18 cellular contexts compared by ENCODE assay signal in the genomic region with DNA sequence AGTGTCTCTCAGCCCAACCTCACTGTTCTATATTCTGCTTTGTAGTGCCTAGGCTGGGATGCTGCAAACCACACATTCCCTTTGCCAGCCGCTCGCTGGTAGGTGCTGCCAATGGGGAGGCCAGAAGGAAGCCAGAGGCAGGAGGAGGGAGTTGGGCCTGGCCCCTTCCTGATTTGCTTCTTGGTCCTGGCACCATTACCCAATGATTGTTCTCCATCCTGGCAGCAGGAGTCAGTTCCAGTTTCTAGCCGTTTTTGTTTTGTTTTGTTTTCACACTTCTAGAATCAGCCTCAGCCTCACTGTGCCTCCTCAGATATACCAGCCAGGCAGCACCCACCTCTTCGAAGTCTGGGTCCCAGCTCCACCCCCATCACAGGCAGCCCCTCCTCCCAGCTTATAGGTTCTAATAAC. TPM values are rescaled to one million over a fixed set of nuclear protein-coding genes. Genes with fewer than 3 reads are reported as not detected.
DNase-seq lines count a peak whose midpoint lies in the region; ATAC-seq and TF ChIP-seq lines count a peak whose summit lies in the region.
"Had no signal": no experiment of that assay in that cellular context is flagged by ENCODE, and none has a peak within 500 bp of the region (broad histone marks: within the 10 kb centered on the region; RNA-seq: fewer than 3 reads in every experiment).

No MANE protein-coding gene starts in this region.

- H3K9ac ChIP-seq in colonic mucosa (ENCODE audit: low read depth in 2 of 2, low read length in 2 of 2) = no peak overlapping the region

- peaks cover 24% of the 10 kb centered on the region for H3K4me1 Mint-ChIP-seq in WTC11
- peaks cover 35% of the 10 kb centered on the region for H3K4me1 Mint-ChIP-seq in nephron

- H3K36me3 Mint-ChIP-seq in WTC11 (no peaks in the 10 kb centered on the region), nephron (ENCODE audit: low read depth) (no peaks in the 10 kb centered on the region)

- H3K9me3 ChIP-seq in colonic mucosa = no peaks in the 10 kb centered on the region
- H3K9me3 ChIP-seq: body of pancreas, right atrium auricular region had no signal

- H3K4me3 Mint-ChIP-seq in WTC11 (no peak overlapping the region), nephron (no peak overlapping the region)
- H3K4me3 Mint-ChIP-seq: T-helper 2 cell treated with Interferon-gamma antibody and Interleukin-4, amounts not matched to agents 5 μg/mL and 100 μg/mL, for 36 hours had no signal

- H3K4me3 ChIP-seq in colonic mucosa (no peak overlapping the region), foreskin fibroblast (ENCODE audit: low read depth in 1 of 2, low read length in 2 of 2) (no peak overlapping the region)
- H3K4me3 ChIP-seq: body of pancreas, right atrium auricular region had no signal

- DNase-seq in GM03348 (ENCODE audit: low spot score) = peak; percentile 54
- peak; percentile 7 for DNase-seq in M059J (ENCODE audit: low read depth)
- DNase-seq in WTC11 (ENCODE audit: low spot score) = no peak
- no peak for DNase-seq in NK-92 treated with Interleukin-12 subunit alpha and Interleukin-12 subunit beta, amount 100 ng/mL, for 24 hours (lab: John Stamatoyannopoulos, UW)
- DNase-seq in colonic mucosa = no peak
- DNase-seq in foreskin fibroblast = no peak
- DNase-seq: activated effector memory CD4-positive, alpha-beta T cell treated with anti-CD3 and anti-CD28 coated beads, Interleukin-2, amount 50 U/mL, for 16 hours; body of pancreas; glutamatergic neuron; kidney; NCI-H2081 treated with DMSO at 0.1 percent for 48 hours; RPMI8226; stimulated activated CD4-positive, alpha-beta T cell treated with anti-CD3 and anti-CD28 coated beads, Interleukin-4, amount 100 ng/mL, for 1 hour; stimulated activated naive CD4-positive, alpha-beta T cell had no signal

- H3K9me3 Mint-ChIP-seq in WTC11 = no peaks in the 10 kb centered on the region
- no peaks in the 10 kb centered on the region for H3K9me3 Mint-ChIP-seq in nephron
- H3K9me3 Mint-ChIP-seq: T-helper 2 cell treated with Interferon-gamma antibody and Interleukin-4, amounts not matched to agents 5 μg/mL and 100 μg/mL, for 36 hours had no signal

- no peaks in the 10 kb centered on the region for H3K4me1 ChIP-seq in colonic mucosa
- H3K4me1 ChIP-seq: body of pancreas had no signal

- CTCF ChIA-PET in WTC11 (lab: Charles Lee) = interaction anchor here (1.3 to 2.9 kb wide), 5 partner anchors 14 to 254 kb away, joined by 4 to 34 read pairs (median 6); no protein-coding TSS in a partner anchor

- no peaks in the 10 kb centered on the region for H3K36me3 ChIP-seq in colonic mucosa
- H3K36me3 ChIP-seq: right atrium auricular region had no signal

- POLR2A ChIA-PET in WTC11 (lab: Charles Lee) = no interaction called here

- H3K27ac ChIP-seq in colonic mucosa = no peak overlapping the region
- H3K27ac ChIP-seq: body of pancreas, right atrium auricular region had no signal

- H3K27ac Mint-ChIP-seq in WTC11 = no peak overlapping the region
- H3K27ac Mint-ChIP-seq in nephron = peak overlapping the region in 2 of 3 experiments; percentile 11 to 36
- H3K27ac Mint-ChIP-seq: T-helper 2 cell treated with Interferon-gamma antibody and Interleukin-4, amounts not matched to agents 5 μg/mL and 100 μg/mL, for 36 hours had no signal

- intact Hi-C loops in colonic mucosa (cut with DNase I) = no loop called here

- TF ChIP-seq CTCF in WTC11 (IDR thresholded peaks at IDR 0.05) (no peak), nephron (IDR thresholded peaks at IDR 0.05; ENCODE audit: unreplicated experiment in 3 of 3) (no peak), colonic mucosa (IDR thresholded peaks at IDR 0.05) (no peak), foreskin fibroblast (IDR thresholded peaks at IDR 0.05; ENCODE audit: low read depth, low read length) (no peak)

- H3K27me3 Mint-ChIP-seq in WTC11 (ENCODE audit: low read depth) (no peaks in the 10 kb centered on the region; the same call in 1 of the 2 replicates), nephron (ENCODE audit: low read depth) (peaks cover 10% of the 10 kb centered on the region)

- no peaks in the 10 kb centered on the region for H3K27me3 ChIP-seq in colonic mucosa
- H3K27me3 ChIP-seq: body of pancreas, right atrium auricular region had no signal

- ATAC-seq in WTC11 (peak; percentile 26), HG02610 (IDR thresholded peaks at IDR 0.05; ENCODE audit: unreplicated experiment) (no peak)
- ATAC-seq: body of pancreas had no signal

TF ChIP-seq in WTC11, 78 proteins besides CTCF, POLR2A, EP300 and RAD21 (continues in another document):
- no peak for TF ChIP-seq CREB1 (CRISPR knock-in tag; IDR thresholded peaks at IDR 0.05)
- TF ChIP-seq NR3C1 (CRISPR knock-in tag; conservative IDR thresholded peaks at IDR 0.05; ENCODE audit: low read depth) = no peak
- TF ChIP-seq KAT7 (CRISPR knock-in tag; IDR thresholded peaks at IDR 0.05; ENCODE audit: borderline replicate concordance) = no peak
- TF ChIP-seq GRHL2 (CRISPR knock-in tag; IDR thresholded peaks at IDR 0.05; ENCODE audit: insufficient replicate concordance, severe bottlenecking) = no peak
- TF ChIP-seq, protein P1, sequence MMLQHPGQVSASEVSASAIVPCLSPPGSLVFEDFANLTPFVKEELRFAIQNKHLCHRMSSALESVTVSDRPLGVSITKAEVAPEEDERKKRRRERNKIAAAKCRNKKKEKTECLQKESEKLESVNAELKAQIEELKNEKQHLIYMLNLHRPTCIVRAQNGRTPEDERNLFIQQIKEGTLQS (CRISPR knock-in tag; conservative IDR thresholded peaks at IDR 0.05) = no peak
- no peak for TF ChIP-seq NFYB (CRISPR knock-in tag; conservative IDR thresholded peaks at IDR 0.05; ENCODE audit: low read depth)
- no peak for TF ChIP-seq FOXP1 (CRISPR knock-in tag; IDR thresholded peaks at IDR 0.05; ENCODE audit: borderline replicate concordance)
- no peak for TF ChIP-seq FOXK1 (CRISPR knock-in tag; IDR thresholded peaks at IDR 0.05)
- TF ChIP-seq JAZF1 (CRISPR knock-in tag; IDR thresholded peaks at IDR 0.05) = no peak
- TF ChIP-seq, protein P2, sequence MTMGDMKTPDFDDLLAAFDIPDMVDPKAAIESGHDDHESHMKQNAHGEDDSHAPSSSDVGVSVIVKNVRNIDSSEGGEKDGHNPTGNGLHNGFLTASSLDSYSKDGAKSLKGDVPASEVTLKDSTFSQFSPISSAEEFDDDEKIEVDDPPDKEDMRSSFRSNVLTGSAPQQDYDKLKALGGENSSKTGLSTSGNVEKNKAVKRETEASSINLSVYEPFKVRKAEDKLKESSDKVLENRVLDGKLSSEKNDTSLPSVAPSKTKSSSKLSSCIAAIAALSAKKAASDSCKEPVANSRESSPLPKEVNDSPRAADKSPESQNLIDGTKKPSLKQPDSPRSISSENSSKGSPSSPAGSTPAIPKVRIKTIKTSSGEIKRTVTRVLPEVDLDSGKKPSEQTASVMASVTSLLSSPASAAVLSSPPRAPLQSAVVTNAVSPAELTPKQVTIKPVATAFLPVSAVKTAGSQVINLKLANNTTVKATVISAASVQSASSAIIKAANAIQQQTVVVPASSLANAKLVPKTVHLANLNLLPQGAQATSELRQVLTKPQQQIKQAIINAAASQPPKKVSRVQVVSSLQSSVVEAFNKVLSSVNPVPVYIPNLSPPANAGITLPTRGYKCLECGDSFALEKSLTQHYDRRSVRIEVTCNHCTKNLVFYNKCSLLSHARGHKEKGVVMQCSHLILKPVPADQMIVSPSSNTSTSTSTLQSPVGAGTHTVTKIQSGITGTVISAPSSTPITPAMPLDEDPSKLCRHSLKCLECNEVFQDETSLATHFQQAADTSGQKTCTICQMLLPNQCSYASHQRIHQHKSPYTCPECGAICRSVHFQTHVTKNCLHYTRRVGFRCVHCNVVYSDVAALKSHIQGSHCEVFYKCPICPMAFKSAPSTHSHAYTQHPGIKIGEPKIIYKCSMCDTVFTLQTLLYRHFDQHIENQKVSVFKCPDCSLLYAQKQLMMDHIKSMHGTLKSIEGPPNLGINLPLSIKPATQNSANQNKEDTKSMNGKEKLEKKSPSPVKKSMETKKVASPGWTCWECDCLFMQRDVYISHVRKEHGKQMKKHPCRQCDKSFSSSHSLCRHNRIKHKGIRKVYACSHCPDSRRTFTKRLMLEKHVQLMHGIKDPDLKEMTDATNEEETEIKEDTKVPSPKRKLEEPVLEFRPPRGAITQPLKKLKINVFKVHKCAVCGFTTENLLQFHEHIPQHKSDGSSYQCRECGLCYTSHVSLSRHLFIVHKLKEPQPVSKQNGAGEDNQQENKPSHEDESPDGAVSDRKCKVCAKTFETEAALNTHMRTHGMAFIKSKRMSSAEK (CRISPR knock-in tag; IDR thresholded peaks at IDR 0.05; ENCODE audit: borderline replicate concordance) = no peak
- TF ChIP-seq NFE2L1 (CRISPR knock-in tag; IDR thresholded peaks at IDR 0.05) = no peak
- TF ChIP-seq NR2C2 (CRISPR knock-in tag; IDR thresholded peaks at IDR 0.05) = no peak
- no peak for TF ChIP-seq OVOL2 (CRISPR knock-in tag; IDR thresholded peaks at IDR 0.05; ENCODE audit: borderline replicate concordance)
- TF ChIP-seq ESRRA (CRISPR knock-in tag; IDR thresholded peaks at IDR 0.05; ENCODE audit: borderline replicate concordance) = no peak
- TF ChIP-seq, protein P3, sequence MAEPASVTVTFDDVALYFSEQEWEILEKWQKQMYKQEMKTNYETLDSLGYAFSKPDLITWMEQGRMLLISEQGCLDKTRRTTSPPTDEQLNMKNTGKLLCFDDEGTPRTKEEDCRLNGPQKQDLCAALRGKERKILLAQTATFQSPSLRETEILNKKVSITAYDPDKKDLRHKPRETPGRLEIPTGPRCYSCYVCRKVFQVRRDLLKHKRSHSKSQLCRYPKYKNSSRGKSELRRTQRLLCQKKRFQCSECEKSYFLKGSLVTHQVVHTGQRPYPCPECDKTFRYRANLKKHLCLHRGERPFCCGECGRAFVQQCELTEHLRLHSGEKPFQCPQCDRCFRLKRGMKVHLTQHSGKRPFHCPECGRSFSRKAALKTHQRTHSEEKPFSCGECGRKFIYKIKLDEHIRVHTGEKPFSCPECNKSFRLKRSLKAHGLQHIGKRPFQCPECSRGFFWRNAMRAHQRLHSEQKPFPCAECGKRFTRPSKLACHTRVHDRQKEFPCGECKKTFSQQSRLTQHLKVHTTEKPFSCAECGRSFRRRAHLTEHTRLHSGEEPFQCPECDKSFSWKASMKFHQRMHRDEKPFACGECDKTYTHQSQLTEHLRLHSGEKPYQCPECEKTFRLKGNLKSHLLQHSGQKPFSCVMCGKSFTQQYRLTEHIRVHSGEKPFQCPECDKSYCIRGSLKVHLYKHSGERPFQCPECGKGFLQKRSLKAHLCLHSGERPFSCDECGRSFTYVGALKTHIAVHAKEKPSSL (CRISPR knock-in tag; conservative IDR thresholded peaks at IDR 0.05) = no peak
- TF ChIP-seq MXD4 (CRISPR knock-in tag; IDR thresholded peaks at IDR 0.05; ENCODE audit: borderline replicate concordance) = no peak

RNA-seq across cellular contexts. Expression of a gene that starts 27.4 kb away (rescaled TPM):
- total RNA-seq in M059J (2014; rRNA removed; shearing (Covaris generic)) = 1.2 and 1.6 TPM in 2 replicates
- total RNA-seq in WTC11 (2021) (0.07 to 0.35 TPM (median 0.21 TPM) in 3 replicates), colonic mucosa (1 to 10 TPM in 1 of 2 donors, under 1 TPM in 1; 0.32 to 1.6 TPM)

Comparison
In these comparisons a context has a peak if more than half of its experiments do, and no peak if none do; other contexts are left out.
1. DNase-seq: peak in GM03348 (single experiment) and M059J (single experiment); none in WTC11 (single experiment), NK-92 treated with Interleukin-12 subunit alpha and Interleukin-12 subunit beta, amount 100 ng/mL, for 24 hours (single experiment), colonic mucosa (single experiment) and foreskin fibroblast (0 of 2).